Comparison of ENCODE assay signal across 24 cellular contexts in genomic region chr5:35171991-35172390, GRCh38. TPM values are rescaled to one million over a fixed set of nuclear protein-coding genes. Genes with fewer than 3 reads are reported as not detected.
DNase-seq lines count a peak whose midpoint lies in the region; ATAC-seq and TF ChIP-seq lines count a peak whose summit lies in the region.
"Had no signal": no experiment of that assay in that cellular context is flagged by ENCODE, and none has a peak within 500 bp of the region (broad histone marks: within the 10 kb centered on the region; RNA-seq: fewer than 3 reads in every experiment).

No MANE protein-coding gene starts in this region.

- H3K27ac Mint-ChIP-seq in endodermal cell: no peak overlapping the region
- H3K27ac Mint-ChIP-seq: CD8-positive, alpha-beta T cell had no signal

- H3K4me3 ChIP-seq in Loucy (ENCODE audit: low read length, poor library complexity, severe bottlenecking) (peak overlapping the region; percentile 29), hepatocyte (no peak overlapping the region), trophoblast cell (ENCODE audit: low read depth, low read length) (no peak overlapping the region), endodermal cell (ENCODE audit: low read length) (no peak overlapping the region), stomach (no peak overlapping the region)
- H3K4me3 ChIP-seq: A549, K562 had no signal

- 85% methylated on average over 4 of the region's 4 CpGs for WGBS in hepatocyte (ENCODE audit: low lambda C conversion rate, missing lambda C conversion rate)
- WGBS in trophoblast cell (ENCODE audit: extremely low coverage, insufficient coverage, insufficient read length): no CpG with 5 or more reads among the region's 4 CpGs
- 93 to 97% methylated on average over 4 of the region's 4 CpGs for WGBS in endodermal cell (ENCODE audit: insufficient coverage in 1 of 2, insufficient read length in 1 of 2), 2 experiments
- WGBS in stomach, 5 donors: 75 to 87% (median 84%) methylated on average over 4 of the region's 4 CpGs

- no peak overlapping the region for H4K91ac ChIP-seq in trophoblast cell (ENCODE audit: low read depth, low read length)

- no peak overlapping the region for H2BK5ac ChIP-seq in trophoblast cell (ENCODE audit: low read depth, low read length, poor library complexity)

- H3K4me1 ChIP-seq in Loucy (ENCODE audit: insufficient read depth, low read length, poor library complexity, severe bottlenecking) (peaks cover 25% of the 10 kb centered on the region), hepatocyte (ENCODE audit: insufficient read depth) (peaks cover 6% of the 10 kb centered on the region), trophoblast cell (ENCODE audit: control insufficient read depth in 1 of 2, insufficient read depth in 2 of 2, low read length in 2 of 2) (peaks cover 3 to 6% of the 10 kb centered on the region in 2 experiments), endodermal cell (ENCODE audit: control insufficient read depth, insufficient read depth, low read length) (no peaks in the 10 kb centered on the region), stomach (no peaks in the 10 kb centered on the region)
- H3K4me1 ChIP-seq: A549 had no signal

- H3K4me1 Mint-ChIP-seq in endodermal cell: no peaks in the 10 kb centered on the region

- ATAC-seq in HG03520 (IDR thresholded peaks at IDR 0.05; ENCODE audit: unreplicated experiment): no peak
- ATAC-seq: A549; CD8-positive, alpha-beta T cell; K562 had no signal

- TF ChIP-seq CTCF in Loucy (conservative IDR thresholded peaks at IDR 0.05; ENCODE audit: low read length) (no peak), hepatocyte (IDR thresholded peaks at IDR 0.05; ENCODE audit: poor library complexity) (no peak), endodermal cell (conservative IDR thresholded peaks at IDR 0.05) (no peak), stomach (IDR thresholded peaks at IDR 0.05) (no peak)

- H3K36me3 Mint-ChIP-seq in endodermal cell (ENCODE audit: low read depth): peaks cover 14% of the 10 kb centered on the region
- H3K36me3 Mint-ChIP-seq: CD8-positive, alpha-beta T cell had no signal

- TF ChIP-seq POLR2A in stomach (IDR thresholded peaks at IDR 0.05): no peak

- peak overlapping the region; percentile 23 for H3K27ac ChIP-seq in hepatocyte
- no peak overlapping the region for H3K27ac ChIP-seq in trophoblast cell (ENCODE audit: low read depth, low read length)
- no peak overlapping the region for H3K27ac ChIP-seq in endodermal cell (ENCODE audit: low read depth, low read length)
- H3K27ac ChIP-seq in stomach: no peak overlapping the region
- H3K27ac ChIP-seq: A549, C4-2B had no signal

- peaks cover 57% of the 10 kb centered on the region for H3K9me3 Mint-ChIP-seq in endodermal cell

- peak overlapping the region; percentile 5 for H4K8ac ChIP-seq in trophoblast cell (ENCODE audit: low read depth, low read length)

- no peak overlapping the region for H3K18ac ChIP-seq in trophoblast cell (ENCODE audit: low read length)

- no peak overlapping the region for H3K4me3 Mint-ChIP-seq in endodermal cell
- H3K4me3 Mint-ChIP-seq: CD8-positive, alpha-beta T cell had no signal

- no peaks in the 10 kb centered on the region; the same call in 1 of the 2 replicates for H3K9me3 ChIP-seq in Loucy (ENCODE audit: insufficient read depth, low read depth, low read length)
- H3K9me3 ChIP-seq in hepatocyte (ENCODE audit: low read depth): no peaks in the 10 kb centered on the region
- H3K9me3 ChIP-seq in trophoblast cell (ENCODE audit: insufficient read depth, low read depth, low read length): no peaks in the 10 kb centered on the region
- H3K9me3 ChIP-seq in endodermal cell (ENCODE audit: control insufficient read depth, low read length): peaks cover 52% of the 10 kb centered on the region
- H3K9me3 ChIP-seq in stomach: peaks cover 0 to 5% (median 0%) of the 10 kb centered on the region in 4 donors

- H2AFZ ChIP-seq in Loucy (ENCODE audit: low read length): peak overlapping the region; percentile 41
- H2AFZ ChIP-seq in hepatocyte: no peak overlapping the region
- H2AFZ ChIP-seq in trophoblast cell (ENCODE audit: insufficient read depth, low read length, poor library complexity): no peak overlapping the region

- intact Hi-C loops in stomach (cut with DNase I; ENCODE audit: low total_unique reads): no loop called here

- H3K4me2 ChIP-seq in Loucy (ENCODE audit: low read depth, low read length, poor library complexity, severe bottlenecking): peak overlapping the region; percentile 53
- H3K4me2 ChIP-seq in hepatocyte: no peak overlapping the region
- H3K4me2 ChIP-seq in trophoblast cell (ENCODE audit: low read length): no peak overlapping the region
- H3K4me2 ChIP-seq: A549, SK-N-SH had no signal

- no peak overlapping the region for H3K23ac ChIP-seq in trophoblast cell (ENCODE audit: low read length)

- no peak for DNase-seq in hepatocyte (ENCODE audit: low spot score)
- no peak for DNase-seq in trophoblast cell
- DNase-seq in endodermal cell: no peak
- no peak for DNase-seq in T-helper 1 cell
- DNase-seq in stomach: no peak
- DNase-seq: AML-193; Caco-2; CD8-positive, alpha-beta T cell; DMS79; EL; GF-D8; Kasumi-1; MV-4-11; NCI-H1105 treated with DMSO at 0.1 percent for 48 hours; NCI-H2029; NCI-H524 treated with DMSO at 0.1 percent for 48 hours; NCI-H774; SIG-M5; SK-N-SH had no signal

- H4K20me1 ChIP-seq in Loucy (ENCODE audit: insufficient read depth, low read length, poor library complexity, severe bottlenecking): no peaks in the 10 kb centered on the region
- H4K20me1 ChIP-seq in hepatocyte (ENCODE audit: insufficient read depth, poor library complexity, severe bottlenecking): peaks cover 4% of the 10 kb centered on the region

- H3K9ac ChIP-seq in Loucy (ENCODE audit: low read depth, low read length, poor library complexity, severe bottlenecking) (peak overlapping the region; percentile 53), trophoblast cell (ENCODE audit: low read length) (no peak overlapping the region), endodermal cell (ENCODE audit: extremely low read depth, low read length, poor library complexity, severe bottlenecking) (no peak overlapping the region)
- H3K9ac ChIP-seq: SK-N-SH had no signal

- no peaks in the 10 kb centered on the region for H3K27me3 ChIP-seq in Loucy (ENCODE audit: insufficient read depth, low read length, poor library complexity, severe bottlenecking)
- H3K27me3 ChIP-seq in hepatocyte: no peaks in the 10 kb centered on the region
- H3K27me3 ChIP-seq in trophoblast cell (ENCODE audit: insufficient read depth, low read length): no peaks in the 10 kb centered on the region
- H3K27me3 ChIP-seq in endodermal cell (ENCODE audit: control insufficient read depth, insufficient read depth, low read length, poor library complexity, severe bottlenecking): no peaks in the 10 kb centered on the region
- no peaks in the 10 kb centered on the region for H3K27me3 ChIP-seq in stomach

- no peak overlapping the region for H2AK5ac ChIP-seq in trophoblast cell (ENCODE audit: low read length)

- no peaks in the 10 kb centered on the region for H3F3A ChIP-seq in Loucy (ENCODE audit: low read depth)

- no peak overlapping the region for H3K14ac ChIP-seq in trophoblast cell (ENCODE audit: low read length)

- no peaks in the 10 kb centered on the region for H3K79me1 ChIP-seq in trophoblast cell (ENCODE audit: low read length)

- no peaks in the 10 kb centered on the region for H3K79me2 ChIP-seq in Loucy (ENCODE audit: insufficient read depth, low read length)
- peaks cover 21% of the 10 kb centered on the region for H3K79me2 ChIP-seq in hepatocyte
- H3K79me2 ChIP-seq in trophoblast cell (ENCODE audit: control insufficient read depth, insufficient read depth, low read length, poor library complexity): no peaks in the 10 kb centered on the region

- H3K9me2 ChIP-seq in Loucy (replicated peaks; ENCODE audit: low read depth, low read length) (no peaks in the 10 kb centered on the region), hepatocyte (replicated peaks; ENCODE audit: insufficient read depth) (no peaks in the 10 kb centered on the region)
- H3K9me2 ChIP-seq: SK-N-SH had no signal

- no peak overlapping the region for H2BK12ac ChIP-seq in trophoblast cell (ENCODE audit: low read length)

- no peaks in the 10 kb centered on the region for H3K27me3 Mint-ChIP-seq in endodermal cell (ENCODE audit: insufficient read depth)

- no peak overlapping the region for H3K4ac ChIP-seq in trophoblast cell (ENCODE audit: low read depth, low read length)

- H2BK120ac ChIP-seq in trophoblast cell (ENCODE audit: insufficient read depth, low read length, poor library complexity): no peak overlapping the region

- TF ChIP-seq EP300 in stomach (IDR thresholded peaks at IDR 0.05): no peak

- H3K36me3 ChIP-seq in Loucy (ENCODE audit: insufficient read depth, low read length) (no peaks in the 10 kb centered on the region; the same call in 1 of the 2 replicates), hepatocyte (replicated peaks; ENCODE audit: insufficient read depth, low read depth) (no peaks in the 10 kb centered on the region), trophoblast cell (ENCODE audit: control insufficient read depth in 1 of 2, insufficient read depth in 2 of 2, low read length in 2 of 2) (no peaks in the 10 kb centered on the region), endodermal cell (ENCODE audit: control insufficient read depth, insufficient read depth, low read length) (no peaks in the 10 kb centered on the region), stomach (no peaks in the 10 kb centered on the region)

- no peak overlapping the region for H4K12ac ChIP-seq in trophoblast cell (ENCODE audit: low read depth, low read length)

RNA-seq across cellular contexts. Expression of gene PRLR, which starts 58.3 kb away (rescaled TPM):
- 95.8 and 99.8 TPM in 2 replicates for total RNA-seq in hepatocyte
- polyA plus RNA-seq in hepatocyte: 21.8 and 24.7 TPM in 2 replicates
- polyA plus RNA-seq in trophoblast cell (2013): 7.2 and 7.7 TPM in 2 replicates
- 1 to 10 TPM; 4.1 to 6.5 TPM for total RNA-seq in endodermal cell
- 6.5 TPM for polyA plus RNA-seq in endodermal cell (2013, experiment 1 of 2)
- 10.4 TPM for polyA plus RNA-seq in endodermal cell (2013, experiment 2 of 2)
- total RNA-seq in stomach: 10 to 100 TPM in 3 of 5 donors, 1 to 10 TPM in 1, not detected in 1; 4.5 to 33.2 (median 10.9) TPM
- polyA plus RNA-seq in stomach: under 1 TPM; 0.56 to 0.92 (median 0.63) TPM
- total RNA-seq: CD8-positive, alpha-beta T cell had no signal
- polyA plus RNA-seq: K562 had no signal
